Comparison of ENCODE assay signal across 1 cellular context in the genomic region with DNA sequence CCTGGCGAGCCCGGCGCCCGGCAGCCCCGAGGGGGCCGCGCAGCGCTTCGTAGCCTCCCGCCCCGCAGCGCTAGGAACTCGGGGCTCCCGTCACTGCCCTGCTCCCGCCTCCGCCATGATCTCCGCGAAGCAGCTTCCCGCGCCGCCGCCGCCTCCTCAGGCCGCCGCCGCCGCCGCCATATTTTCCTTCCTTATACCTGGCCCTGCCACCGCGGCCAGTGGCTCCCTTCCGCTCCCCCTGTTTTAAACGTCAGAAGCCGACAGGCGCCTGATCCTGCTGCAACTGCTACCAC.
TF ChIP-seq lines count a peak whose summit lies in the region.

No MANE protein-coding gene starts in this region.

TF ChIP-seq in H1, 55 proteins besides CTCF, POLR2A, EP300 and RAD21 (continued from another document):
- TF ChIP-seq, protein P1, sequence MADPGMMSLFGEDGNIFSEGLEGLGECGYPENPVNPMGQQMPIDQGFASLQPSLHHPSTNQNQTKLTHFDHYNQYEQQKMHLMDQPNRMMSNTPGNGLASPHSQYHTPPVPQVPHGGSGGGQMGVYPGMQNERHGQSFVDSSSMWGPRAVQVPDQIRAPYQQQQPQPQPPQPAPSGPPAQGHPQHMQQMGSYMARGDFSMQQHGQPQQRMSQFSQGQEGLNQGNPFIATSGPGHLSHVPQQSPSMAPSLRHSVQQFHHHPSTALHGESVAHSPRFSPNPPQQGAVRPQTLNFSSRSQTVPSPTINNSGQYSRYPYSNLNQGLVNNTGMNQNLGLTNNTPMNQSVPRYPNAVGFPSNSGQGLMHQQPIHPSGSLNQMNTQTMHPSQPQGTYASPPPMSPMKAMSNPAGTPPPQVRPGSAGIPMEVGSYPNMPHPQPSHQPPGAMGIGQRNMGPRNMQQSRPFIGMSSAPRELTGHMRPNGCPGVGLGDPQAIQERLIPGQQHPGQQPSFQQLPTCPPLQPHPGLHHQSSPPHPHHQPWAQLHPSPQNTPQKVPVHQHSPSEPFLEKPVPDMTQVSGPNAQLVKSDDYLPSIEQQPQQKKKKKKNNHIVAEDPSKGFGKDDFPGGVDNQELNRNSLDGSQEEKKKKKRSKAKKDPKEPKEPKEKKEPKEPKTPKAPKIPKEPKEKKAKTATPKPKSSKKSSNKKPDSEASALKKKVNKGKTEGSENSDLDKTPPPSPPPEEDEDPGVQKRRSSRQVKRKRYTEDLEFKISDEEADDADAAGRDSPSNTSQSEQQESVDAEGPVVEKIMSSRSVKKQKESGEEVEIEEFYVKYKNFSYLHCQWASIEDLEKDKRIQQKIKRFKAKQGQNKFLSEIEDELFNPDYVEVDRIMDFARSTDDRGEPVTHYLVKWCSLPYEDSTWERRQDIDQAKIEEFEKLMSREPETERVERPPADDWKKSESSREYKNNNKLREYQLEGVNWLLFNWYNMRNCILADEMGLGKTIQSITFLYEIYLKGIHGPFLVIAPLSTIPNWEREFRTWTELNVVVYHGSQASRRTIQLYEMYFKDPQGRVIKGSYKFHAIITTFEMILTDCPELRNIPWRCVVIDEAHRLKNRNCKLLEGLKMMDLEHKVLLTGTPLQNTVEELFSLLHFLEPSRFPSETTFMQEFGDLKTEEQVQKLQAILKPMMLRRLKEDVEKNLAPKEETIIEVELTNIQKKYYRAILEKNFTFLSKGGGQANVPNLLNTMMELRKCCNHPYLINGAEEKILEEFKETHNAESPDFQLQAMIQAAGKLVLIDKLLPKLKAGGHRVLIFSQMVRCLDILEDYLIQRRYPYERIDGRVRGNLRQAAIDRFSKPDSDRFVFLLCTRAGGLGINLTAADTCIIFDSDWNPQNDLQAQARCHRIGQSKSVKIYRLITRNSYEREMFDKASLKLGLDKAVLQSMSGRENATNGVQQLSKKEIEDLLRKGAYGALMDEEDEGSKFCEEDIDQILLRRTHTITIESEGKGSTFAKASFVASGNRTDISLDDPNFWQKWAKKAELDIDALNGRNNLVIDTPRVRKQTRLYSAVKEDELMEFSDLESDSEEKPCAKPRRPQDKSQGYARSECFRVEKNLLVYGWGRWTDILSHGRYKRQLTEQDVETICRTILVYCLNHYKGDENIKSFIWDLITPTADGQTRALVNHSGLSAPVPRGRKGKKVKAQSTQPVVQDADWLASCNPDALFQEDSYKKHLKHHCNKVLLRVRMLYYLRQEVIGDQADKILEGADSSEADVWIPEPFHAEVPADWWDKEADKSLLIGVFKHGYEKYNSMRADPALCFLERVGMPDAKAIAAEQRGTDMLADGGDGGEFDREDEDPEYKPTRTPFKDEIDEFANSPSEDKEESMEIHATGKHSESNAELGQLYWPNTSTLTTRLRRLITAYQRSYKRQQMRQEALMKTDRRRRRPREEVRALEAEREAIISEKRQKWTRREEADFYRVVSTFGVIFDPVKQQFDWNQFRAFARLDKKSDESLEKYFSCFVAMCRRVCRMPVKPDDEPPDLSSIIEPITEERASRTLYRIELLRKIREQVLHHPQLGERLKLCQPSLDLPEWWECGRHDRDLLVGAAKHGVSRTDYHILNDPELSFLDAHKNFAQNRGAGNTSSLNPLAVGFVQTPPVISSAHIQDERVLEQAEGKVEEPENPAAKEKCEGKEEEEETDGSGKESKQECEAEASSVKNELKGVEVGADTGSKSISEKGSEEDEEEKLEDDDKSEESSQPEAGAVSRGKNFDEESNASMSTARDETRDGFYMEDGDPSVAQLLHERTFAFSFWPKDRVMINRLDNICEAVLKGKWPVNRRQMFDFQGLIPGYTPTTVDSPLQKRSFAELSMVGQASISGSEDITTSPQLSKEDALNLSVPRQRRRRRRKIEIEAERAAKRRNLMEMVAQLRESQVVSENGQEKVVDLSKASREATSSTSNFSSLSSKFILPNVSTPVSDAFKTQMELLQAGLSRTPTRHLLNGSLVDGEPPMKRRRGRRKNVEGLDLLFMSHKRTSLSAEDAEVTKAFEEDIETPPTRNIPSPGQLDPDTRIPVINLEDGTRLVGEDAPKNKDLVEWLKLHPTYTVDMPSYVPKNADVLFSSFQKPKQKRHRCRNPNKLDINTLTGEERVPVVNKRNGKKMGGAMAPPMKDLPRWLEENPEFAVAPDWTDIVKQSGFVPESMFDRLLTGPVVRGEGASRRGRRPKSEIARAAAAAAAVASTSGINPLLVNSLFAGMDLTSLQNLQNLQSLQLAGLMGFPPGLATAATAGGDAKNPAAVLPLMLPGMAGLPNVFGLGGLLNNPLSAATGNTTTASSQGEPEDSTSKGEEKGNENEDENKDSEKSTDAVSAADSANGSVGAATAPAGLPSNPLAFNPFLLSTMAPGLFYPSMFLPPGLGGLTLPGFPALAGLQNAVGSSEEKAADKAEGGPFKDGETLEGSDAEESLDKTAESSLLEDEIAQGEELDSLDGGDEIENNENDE (IDR thresholded peaks at IDR 0.05; ENCODE audit: insufficient replicate concordance, low read length) = no peak
- TF ChIP-seq GTF2F1 (IDR thresholded peaks at IDR 0.05; ENCODE audit: borderline replicate concordance, low read depth, low read length) (no peak), YY1 (IDR thresholded peaks at IDR 0.05; ENCODE audit: low read depth, low read length) (no peak), KDM5A (IDR thresholded peaks at IDR 0.05; ENCODE audit: low read length) (no peak), GABPA (IDR thresholded peaks at IDR 0.05; ENCODE audit: borderline replicate concordance, insufficient read depth, low read length) (no peak), CREB1 (IDR thresholded peaks at IDR 0.05) (no peak), SAP30 (IDR thresholded peaks at IDR 0.05; ENCODE audit: insufficient read depth, insufficient replicate concordance, low read length) (no peak), BCL11A (IDR thresholded peaks at IDR 0.05; ENCODE audit: low read depth in 2 of 2, low read length in 2 of 2) (no peak)
